ENCODE assay signal across 7 cellular contexts in the genomic region with DNA sequence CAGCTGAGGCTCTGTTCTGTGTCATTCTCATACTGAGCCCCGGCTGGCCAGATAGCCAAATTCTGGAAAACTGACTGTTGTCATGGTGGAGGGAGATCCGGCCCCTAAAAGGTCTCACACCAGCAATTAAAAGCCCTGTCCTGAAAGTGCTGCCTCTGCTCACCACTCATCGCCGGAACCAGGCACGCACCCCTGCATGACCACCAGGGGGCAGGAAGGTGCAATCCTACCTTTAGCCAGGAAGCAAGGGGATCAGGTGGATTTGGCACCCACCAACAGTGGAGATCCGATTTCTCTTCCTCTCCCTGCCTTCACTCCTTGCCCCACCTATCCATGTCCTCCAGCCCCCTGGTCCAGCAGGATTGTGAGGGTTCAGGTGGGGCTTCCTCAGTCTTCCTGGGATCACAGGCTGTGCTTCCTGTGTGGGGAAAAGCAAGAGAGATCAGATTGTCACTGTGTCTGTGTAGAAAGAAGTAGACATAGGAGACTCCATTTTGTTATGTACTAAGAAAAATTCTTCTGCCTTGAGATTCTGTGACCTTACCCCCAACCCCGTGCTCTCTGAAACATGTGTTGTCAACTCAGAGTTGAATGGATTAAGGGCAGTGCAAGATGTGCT.
DNase-seq lines count a peak whose midpoint lies in the region; ATAC-seq and TF ChIP-seq lines count a peak whose summit lies in the region.

No MANE protein-coding gene starts in this region.

- no peak overlapping the region for H3K4me3 ChIP-seq in LNCaP clone FGC (ENCODE audit: low read depth, low read length)

- CTCF ChIA-PET in GM10248 (lab: Yijun Ruan, JAX), result interaction anchor here (0.8 to 2.9 kb wide), 4 partner anchors 23 to 96 kb away, joined by 3 to 12 read pairs (median 4); no protein-coding TSS in a partner anchor

- POLR2A ChIA-PET in GM10248 (lab: Yijun Ruan, JAX), result no interaction called here

- ATAC-seq in HG02642 (IDR thresholded peaks at IDR 0.05; ENCODE audit: poor library complexity, unreplicated experiment), result no peak

- TF ChIP-seq CTCF in GM10248 (IDR thresholded peaks at IDR 0.05; ENCODE audit: control extremely low read depth, extremely low read depth, low read depth, missing control alignments) (peak; percentile 98), LNCaP clone FGC (IDR thresholded peaks at IDR 0.05; ENCODE audit: control insufficient read depth, extremely low read depth, insufficient read depth) (peak; percentile 98)

- peak; percentile 77 for DNase-seq in GM10248 (ENCODE audit: extremely low spot score)
- peak; percentile 14 for DNase-seq in LNCaP clone FGC (ENCODE audit: low read depth)
- peak; percentile 41 to 69 (median 61) for DNase-seq in T-helper 1 cell
- DNase-seq in amniotic epithelial cell (ENCODE audit: low read depth), result peak; percentile 30
- peak; percentile 68 for DNase-seq in iPS DF 4.7 (ENCODE audit: extremely low read depth, low spot score)
- peak; percentile 62 to 73 for DNase-seq in stimulated activated CD4-positive, alpha-beta T cell treated with anti-CD3 and anti-CD28 coated beads, Interleukin-15, amount 100 ng/mL, for 48 hours (ENCODE audit: low read depth in 2 of 2)

Comparison
In these comparisons a context has a peak if more than half of its experiments do, and no peak if none do; other contexts are left out.
1. DNase-seq: peak in every context shown above with its lines; median percentile 77 in GM10248; 68 in iPS DF 4.7; 68 in stimulated activated CD4-positive, alpha-beta T cell treated with anti-CD3 and anti-CD28 coated beads, Interleukin-15, amount 100 ng/mL, for 48 hours; 61 in T-helper 1 cell; 30 in amniotic epithelial cell; 14 in LNCaP clone FGC.